In genomic region chr6:7170117-7170732, GRCh38 we compare ENCODE assay signal across 1 cellular context.
TF ChIP-seq lines count a peak whose summit lies in the region.

No MANE protein-coding gene starts in this region.

TF ChIP-seq in GM12878, 131 proteins besides CTCF, POLR2A, EP300 and RAD21 (continued from another document):
- TF ChIP-seq ZNF207 (IDR thresholded peaks at IDR 0.05; ENCODE audit: borderline replicate concordance) (no peak), CBX3 (IDR thresholded peaks at IDR 0.05; ENCODE audit: borderline replicate concordance, low read depth) (no peak), HDGF (IDR thresholded peaks at IDR 0.05) (no peak)
TF ChIP-seq in GM12878: peak in this region for 0.
